Comparison of ENCODE assay signal across 8 cellular contexts in genomic region chr3:50327943-50328691, GRCh38. TPM values are rescaled to one million over a fixed set of nuclear protein-coding genes. Genes with fewer than 3 reads are reported as not detected.
DNase-seq lines count a peak whose midpoint lies in the region; ATAC-seq lines count a peak whose summit lies in the region.

Gene TUSC2, minus strand, starts transcription at chr3:50328223. Its CDS starts 124 bp downstream, at chr3:50328099.

- no peaks in the 10 kb centered on the region for H3K9me3 ChIP-seq in CD4-positive, alpha-beta memory T cell (ENCODE audit: control insufficient read depth in 1 of 2, low read length in 2 of 2)
- no peaks in the 10 kb centered on the region for H3K9me3 ChIP-seq in effector memory CD4-positive, alpha-beta T cell (ENCODE audit: control insufficient read depth, low read length)

- CTCF ChIA-PET in CD4-positive, alpha-beta memory T cell (lab: Charles Lee; ENCODE audit: partially characterized antibody), result interaction anchor here (1.0 to 3.4 kb wide), 9 partner anchors 9 to 102 kb away, joined by 3 to 17 read pairs (median 4); partner anchors contain the start of genes HYAL3, NAA80 and NPRL2

- DNase-seq in CD4-positive, alpha-beta memory T cell, result peak; percentile 91 to 96 (median 93)
- DNase-seq in HPDE6-E6E7 (ENCODE audit: extremely low spot score) (peak; percentile 67), memory B cell (ENCODE audit: low spot score in 2 of 2) (peak; percentile 89 to 92)
- peak; percentile 86 for DNase-seq in NK-92 treated with Interleukin-12 subunit alpha and Interleukin-12 subunit beta, amount 100 ng/mL, for 24 hours (lab: John Stamatoyannopoulos, UW)
- peak; percentile 96 for DNase-seq in activated CD8-positive, alpha-beta memory T cell treated with anti-CD3 and anti-CD28 coated beads for 24 hours
- peak; percentile 90 to 94 (median 91) for DNase-seq in effector memory CD4-positive, alpha-beta T cell
- DNase-seq in stimulated activated CD8-positive, alpha-beta memory T cell treated with anti-CD3 and anti-CD28 coated beads, Interleukin-12 subunit alpha, Interleukin-12 subunit beta, amount 100 ng/mL, for 24 hours (ENCODE audit: extremely low read depth), result peak; percentile 90

- ATAC-seq in GM19463 (IDR thresholded peaks at IDR 0.05; ENCODE audit: unreplicated experiment), result peak; percentile 97
- ATAC-seq in memory B cell (ENCODE audit: low read depth), result peak; percentile 95

- H3K4me1 ChIP-seq in CD4-positive, alpha-beta memory T cell (ENCODE audit: insufficient read depth, low read length), result peaks cover 22% of the 10 kb centered on the region
- H3K4me1 ChIP-seq in effector memory CD4-positive, alpha-beta T cell (ENCODE audit: control insufficient read depth, insufficient read depth, low read length, poor library complexity, severe bottlenecking), result peaks cover 17% of the 10 kb centered on the region

- POLR2A ChIA-PET in CD4-positive, alpha-beta memory T cell (lab: Charles Lee; ENCODE audit: partially characterized antibody), result interaction anchor here (1.0 to 20.5 kb wide), 10 partner anchors 10 to 241 kb away, joined by 3 to 595 read pairs (median 8); partner anchors contain the start of genes CYB561D2, HEMK1, HYAL3 and IFRD2

- peak within 1 kb of the TSS; percentile 91 to 97 (median 94) for H3K4me3 Mint-ChIP-seq in CD4-positive, alpha-beta memory T cell
- H3K4me3 Mint-ChIP-seq in memory B cell, result peak within 1 kb of the TSS; percentile 85

- intact Hi-C loops in CD4-positive, alpha-beta memory T cell (cut with micrococcal nuclease), result loop anchor here (1.0 to 2.0 kb wide), 5 partner anchors 9 to 36 kb away; partner anchors contain the start of genes HYAL3, IFRD2, NAA80 and TMEM115

- peaks cover 0 to 1% (median 0%) of the 10 kb centered on the region in 8 donors for H3K9me3 Mint-ChIP-seq in CD4-positive, alpha-beta memory T cell
- no peaks in the 10 kb centered on the region for H3K9me3 Mint-ChIP-seq in memory B cell

- H3K27ac ChIP-seq in CD4-positive, alpha-beta memory T cell (ENCODE audit: low read depth, low read length), result peak within 1 kb of the TSS; percentile 82
- peak within 1 kb of the TSS; percentile 79 for H3K27ac ChIP-seq in effector memory CD4-positive, alpha-beta T cell (ENCODE audit: insufficient read depth, low read length, poor library complexity, severe bottlenecking)

- peaks cover 37% of the 10 kb centered on the region for H3K36me3 ChIP-seq in CD4-positive, alpha-beta memory T cell (ENCODE audit: insufficient read depth, low read length)
- peaks cover 25% of the 10 kb centered on the region for H3K36me3 ChIP-seq in effector memory CD4-positive, alpha-beta T cell (ENCODE audit: control insufficient read depth, insufficient read depth, low read length)

- peaks cover 13 to 42% (median 23%) of the 10 kb centered on the region in 4 donors for H3K4me1 Mint-ChIP-seq in CD4-positive, alpha-beta memory T cell
- H3K4me1 Mint-ChIP-seq in memory B cell, result peaks cover 14% of the 10 kb centered on the region

- peak within 1 kb of the TSS; percentile 73 to 91 for H3K4me3 ChIP-seq in CD4-positive, alpha-beta memory T cell (ENCODE audit: low read length in 2 of 2)
- peak within 1 kb of the TSS; percentile 84 for H3K4me3 ChIP-seq in effector memory CD4-positive, alpha-beta T cell (ENCODE audit: insufficient read depth, low read depth, low read length, poor library complexity, severe bottlenecking)

- peaks cover 0 to 49% of the 10 kb centered on the region in 2 donors for H3K36me3 Mint-ChIP-seq in CD4-positive, alpha-beta memory T cell
- H3K36me3 Mint-ChIP-seq in memory B cell, result peaks cover 9% of the 10 kb centered on the region

- H3K27me3 Mint-ChIP-seq in CD4-positive, alpha-beta memory T cell, result no peaks in the 10 kb centered on the region
- no peaks in the 10 kb centered on the region for H3K27me3 Mint-ChIP-seq in memory B cell

- H3K27ac Mint-ChIP-seq in CD4-positive, alpha-beta memory T cell, result peak within 1 kb of the TSS; percentile 93 to 97 (median 97)
- peak within 1 kb of the TSS; percentile 43 for H3K27ac Mint-ChIP-seq in memory B cell

- H3K27me3 ChIP-seq in CD4-positive, alpha-beta memory T cell (ENCODE audit: insufficient read depth, low read length), result no peaks in the 10 kb centered on the region
- no peaks in the 10 kb centered on the region for H3K27me3 ChIP-seq in effector memory CD4-positive, alpha-beta T cell (replicated peaks; ENCODE audit: control insufficient read depth, insufficient read depth, low read length, poor library complexity, severe bottlenecking)

RNA-seq across cellular contexts. Expression of gene TUSC2, which starts in this region (rescaled TPM):
- 10 to 100 TPM; 25.3 to 30.0 TPM for total RNA-seq in CD4-positive, alpha-beta memory T cell
- 10 to 100 TPM; 45.1 to 45.9 TPM for polyA plus RNA-seq in CD4-positive, alpha-beta memory T cell

Comparison
In these comparisons a context has a peak if more than half of its experiments do, and no peak if none do; other contexts are left out.
1. Peak in every context shown above with its lines: DNase-seq, ATAC-seq, H3K4me3 ChIP-seq and H3K27ac ChIP-seq.